17 cellular contexts compared by ENCODE assay signal in the genomic region with DNA sequence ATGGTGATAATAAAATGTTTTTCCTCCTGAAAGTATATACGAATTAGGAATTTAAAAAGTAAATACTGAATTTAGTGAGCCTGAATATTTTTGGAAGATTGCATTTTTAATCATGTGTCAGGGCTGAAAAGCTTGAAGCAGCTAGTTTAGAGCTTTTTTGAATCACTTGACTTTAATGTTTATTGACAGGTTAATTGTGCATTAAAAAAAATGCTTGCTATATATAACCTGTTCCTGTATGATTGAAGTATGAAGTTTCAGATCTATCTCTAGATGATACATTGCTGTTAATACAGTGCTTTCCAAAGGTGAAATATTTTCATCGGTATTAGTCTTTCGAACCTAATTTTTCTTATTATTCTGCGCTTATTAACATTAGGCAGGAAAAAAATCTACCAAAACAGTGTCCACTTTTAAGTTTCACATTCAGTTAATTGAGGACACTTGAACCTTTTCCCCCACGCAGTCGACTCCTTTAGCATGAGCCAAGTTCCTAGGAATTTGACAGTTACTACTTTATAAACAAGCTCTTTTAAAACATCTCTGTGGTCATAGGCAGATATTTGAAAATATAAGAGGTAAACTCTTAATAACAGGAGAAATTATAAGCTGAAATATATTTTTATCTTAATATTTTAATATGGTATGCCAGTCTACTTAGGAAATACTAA.
DNase-seq lines count a peak whose midpoint lies in the region; ATAC-seq, FAIRE-seq and TF ChIP-seq lines count a peak whose summit lies in the region.
"Had no signal": no experiment of that assay in that cellular context is flagged by ENCODE, and none has a peak within 500 bp of the region (broad histone marks: within the 10 kb centered on the region; RNA-seq: fewer than 3 reads in every experiment).

No MANE protein-coding gene starts in this region.

- FAIRE-seq in astrocyte (lab: Jason Lieb, UNC) (no peak), islet of Langerhans (lab: Jason Lieb, UNC) (peak; percentile 56), RCC 7860 (lab: Jason Lieb, UNC) (no peak)
- FAIRE-seq: K562 had no signal

- H3K4me3 ChIP-seq in astrocyte (ENCODE audit: insufficient read depth, low read depth, low read length) = no peak overlapping the region
- H3K4me3 ChIP-seq: K562, Peyer's patch had no signal

- no peaks in the 10 kb centered on the region for H3K27me3 Mint-ChIP-seq in HFFc6 (ENCODE audit: insufficient read depth)
- no peaks in the 10 kb centered on the region for H3K27me3 Mint-ChIP-seq in astrocyte (ENCODE audit: low read depth, unreplicated experiment)
- H3K27me3 Mint-ChIP-seq in stimulated activated memory B cell treated with anti-CD40 and anti-IgM and Interleukin-4, amounts not matched to agents 10 μg/mL and 1 μg/mL and 100 μg/mL, for 72 hours = no peaks in the 10 kb centered on the region

- no peak overlapping the region for H2AFZ ChIP-seq in astrocyte (ENCODE audit: low read depth, low read length)

- no peaks in the 10 kb centered on the region for H3K9me3 ChIP-seq in astrocyte (ENCODE audit: insufficient read depth, low read depth, low read length)
- H3K9me3 ChIP-seq: Peyer's patch had no signal

- H3K9ac ChIP-seq in astrocyte (ENCODE audit: low read length) = no peak overlapping the region

- H3K27ac Mint-ChIP-seq in HFFc6 = peak overlapping the region; percentile 46
- H3K27ac Mint-ChIP-seq in astrocyte (ENCODE audit: unreplicated experiment) = no peak overlapping the region
- H3K27ac Mint-ChIP-seq in stimulated activated memory B cell treated with anti-CD40 and anti-IgM and Interleukin-4, amounts not matched to agents 10 μg/mL and 1 μg/mL and 100 μg/mL, for 72 hours = no peak overlapping the region

- TF ChIP-seq CTCF in HFFc6 (IDR thresholded peaks at IDR 0.05) (no peak), astrocyte (IDR thresholded peaks at IDR 0.05; ENCODE audit: insufficient read depth, low read depth, low read length) (no peak)

- H3K36me3 Mint-ChIP-seq in HFFc6 (ENCODE audit: low read depth) (peaks cover 6% of the 10 kb centered on the region; the same call in 1 of the 2 replicates), astrocyte (ENCODE audit: low read depth, unreplicated experiment) (peaks cover 2% of the 10 kb centered on the region)
- H3K36me3 Mint-ChIP-seq in stimulated activated memory B cell treated with anti-CD40 and anti-IgM and Interleukin-4, amounts not matched to agents 10 μg/mL and 1 μg/mL and 100 μg/mL, for 72 hours = peaks cover 28% of the 10 kb centered on the region

- ATAC-seq in stimulated activated memory B cell treated with anti-CD40 and anti-IgM and Interleukin-4, amounts not matched to agents 10 μg/mL and 1 μg/mL and 100 μg/mL, for 72 hours = no peak
- ATAC-seq: K562 had no signal

- peak overlapping the region; percentile 33 for H3K4me3 Mint-ChIP-seq in HFFc6
- no peak overlapping the region for H3K4me3 Mint-ChIP-seq in astrocyte (ENCODE audit: unreplicated experiment)
- H3K4me3 Mint-ChIP-seq in stimulated activated memory B cell treated with anti-CD40 and anti-IgM and Interleukin-4, amounts not matched to agents 10 μg/mL and 1 μg/mL and 100 μg/mL, for 72 hours = no peak overlapping the region

- H3K4me1 Mint-ChIP-seq in HFFc6 (ENCODE audit: low read depth) (peaks cover 56% of the 10 kb centered on the region), astrocyte (ENCODE audit: low read depth, unreplicated experiment) (peaks cover 26% of the 10 kb centered on the region)
- H3K4me1 Mint-ChIP-seq in stimulated activated memory B cell treated with anti-CD40 and anti-IgM and Interleukin-4, amounts not matched to agents 10 μg/mL and 1 μg/mL and 100 μg/mL, for 72 hours = peaks cover 12% of the 10 kb centered on the region

- peaks cover under 1% of the 10 kb centered on the region for H3K36me3 ChIP-seq in astrocyte (ENCODE audit: insufficient read depth, low read length)

- peaks cover 17% of the 10 kb centered on the region for H3K4me1 ChIP-seq in astrocyte (ENCODE audit: insufficient read depth, low read length)

- DNase-seq in EL = peak; percentile 65
- DNase-seq in HFFc6 = peak; percentile 24
- DNase-seq in astrocyte (ENCODE audit: low read depth) = peak; percentile 36
- no peak for DNase-seq in RCC 7860 (ENCODE audit: low spot score)
- no peak for DNase-seq in KBM-7
- DNase-seq in stimulated activated CD4-positive, alpha-beta T cell treated with anti-CD3 and anti-CD28 coated beads, Interleukin-4, amount 100 ng/mL, for 1 hour = no peak
- DNase-seq: Calu3, DMS79 treated with DMSO at 0.1 percent for 48 hours, GOT3, NCI-H1092, NCI-H446, NCI-H748 treated with DMSO at 0.1 percent for 48 hours, Peyer's patch, SHP77 had no signal

- no peak overlapping the region for H3K4me2 ChIP-seq in astrocyte (ENCODE audit: low read length)

- no peak overlapping the region for H3K27ac ChIP-seq in astrocyte (ENCODE audit: low read depth, low read length)
- H3K27ac ChIP-seq: Peyer's patch had no signal

- H3K9me3 Mint-ChIP-seq in HFFc6 (no peaks in the 10 kb centered on the region), astrocyte (ENCODE audit: unreplicated experiment) (no peaks in the 10 kb centered on the region)
- H3K9me3 Mint-ChIP-seq in stimulated activated memory B cell treated with anti-CD40 and anti-IgM and Interleukin-4, amounts not matched to agents 10 μg/mL and 1 μg/mL and 100 μg/mL, for 72 hours = no peaks in the 10 kb centered on the region

- no peaks in the 10 kb centered on the region for H3K27me3 ChIP-seq in astrocyte (ENCODE audit: insufficient read depth, low read length)
- H3K27me3 ChIP-seq: Peyer's patch had no signal

- H4K20me1 ChIP-seq in astrocyte (ENCODE audit: insufficient read depth, low read length) = peaks cover 25% of the 10 kb centered on the region

- in situ Hi-C loops in KBM-7 (cut with MboI; ENCODE audit: low pct_unique_long_range_greater_than_20kb, low sequenced_read_pairs) = no loop called here

- H3K79me2 ChIP-seq in astrocyte (ENCODE audit: insufficient read depth, low read length) = no peaks in the 10 kb centered on the region

Comparison
In these comparisons a context has a peak if more than half of its experiments do, and no peak if none do; other contexts are left out.
1. DNase-seq: peak in EL (single experiment), HFFc6 (single experiment) and astrocyte (single experiment); none in RCC 7860 (single experiment), KBM-7 (single experiment) and stimulated activated CD4-positive, alpha-beta T cell treated with anti-CD3 and anti-CD28 coated beads, Interleukin-4, amount 100 ng/mL, for 1 hour (single experiment).